In genomic region chr11:124612567-124613245, GRCh38 we compare ENCODE assay signal across 28 cellular contexts. TPM values are rescaled to one million over a fixed set of nuclear protein-coding genes. Genes with fewer than 3 reads are reported as not detected.
DNase-seq lines count a peak whose midpoint lies in the region; ATAC-seq, FAIRE-seq and TF ChIP-seq lines count a peak whose summit lies in the region.
"Had no signal": no experiment of that assay in that cellular context is flagged by ENCODE, and none has a peak within 500 bp of the region (broad histone marks: within the 10 kb centered on the region; RNA-seq: fewer than 3 reads in every experiment).

No MANE protein-coding gene starts in this region.

- WGBS in A549 (ENCODE audit: missing lambda C conversion rate), result 51% methylated on average over 9 of the region's 10 CpGs

- H3K79me2 ChIP-seq in GM23338 (replicated peaks; ENCODE audit: insufficient read depth), result no peaks in the 10 kb centered on the region

- no peaks in the 10 kb centered on the region for H4K20me1 ChIP-seq in GM23338 (replicated peaks; ENCODE audit: insufficient read depth)

- H3K4me2 ChIP-seq in A549, result no peak overlapping the region
- no peak overlapping the region for H3K4me2 ChIP-seq in GM23338
- H3K4me2 ChIP-seq: KMS-11 had no signal

- no peak for TF ChIP-seq EP300 in A549 (IDR thresholded peaks at IDR 0.05)

- H3K4me3 Mint-ChIP-seq in GM23338 (no peak overlapping the region), osteocyte (ENCODE audit: unreplicated experiment) (no peak overlapping the region)
- H3K4me3 Mint-ChIP-seq: natural killer cell; stimulated activated naive CD8-positive, alpha-beta T cell treated with anti-CD3 and anti-CD28 coated beads, Interleukin-15, Interleukin-2, amounts not matched to agents 100 ng/mL and 50 ng/mL, for 24 hours; T-helper 1 cell treated with Interleukin-12 subunit alpha and Interleukin-12 subunit beta and Interleukin-4 antibody, amounts not matched to agents 30 μg/mL and 1 μg/mL, for 36 hours had no signal

- H3K27ac Mint-ChIP-seq in GM23338 (no peak overlapping the region), osteocyte (ENCODE audit: unreplicated experiment) (no peak overlapping the region)
- H3K27ac Mint-ChIP-seq: natural killer cell; stimulated activated naive CD8-positive, alpha-beta T cell treated with anti-CD3 and anti-CD28 coated beads, Interleukin-15, Interleukin-2, amounts not matched to agents 100 ng/mL and 50 ng/mL, for 24 hours; T-helper 1 cell treated with Interleukin-12 subunit alpha and Interleukin-12 subunit beta and Interleukin-4 antibody, amounts not matched to agents 30 μg/mL and 1 μg/mL, for 36 hours had no signal

- no peak for TF ChIP-seq RAD21 in A549 (conservative IDR thresholded peaks at IDR 0.05 in 1 of 2, IDR thresholded peaks at IDR 0.05 in 1 of 2)

- H2AFZ ChIP-seq in GM23338, result no peak overlapping the region

- POLR2A ChIA-PET in A549 (lab: Yijun Ruan, JAX), result interaction anchor here (0.7 kb wide), 1 partner anchor 10 kb away, joined by 3 read pairs; no protein-coding TSS in a partner anchor

- no peak for TF ChIP-seq POLR2A in A549 (IDR thresholded peaks at IDR 0.05; ENCODE audit: low read length)

- H3K9me3 ChIP-seq in A549, result no peaks in the 10 kb centered on the region
- H3K9me3 ChIP-seq in adipocyte (ENCODE audit: control insufficient read depth, low read length), result no peaks in the 10 kb centered on the region
- H3K9me3 ChIP-seq: gastroesophageal sphincter, tibial nerve had no signal

- FAIRE-seq in A549 (lab: Jason Lieb, UNC), result no peak
- FAIRE-seq: GM12878 had no signal

- no peaks in the 10 kb centered on the region for H3F3A ChIP-seq in GM23338 (replicated peaks; ENCODE audit: low read depth)

- no peaks in the 10 kb centered on the region for H3K4me1 ChIP-seq in A549
- H3K4me1 ChIP-seq in GM23338 (ENCODE audit: insufficient read depth), result no peaks in the 10 kb centered on the region
- no peaks in the 10 kb centered on the region for H3K4me1 ChIP-seq in adipocyte (ENCODE audit: control insufficient read depth, insufficient read depth, low read length)
- H3K4me1 ChIP-seq: gastroesophageal sphincter, tibial nerve had no signal

- ATAC-seq in A549 (peak in 1 of 2 experiments; percentile 50; a peak in 1 of 6 replicates), GM23338 (peak; percentile 61; the same call in 2 of the 3 replicates), GM21360 (IDR thresholded peaks at IDR 0.05; ENCODE audit: unreplicated experiment) (no peak)
- ATAC-seq: gastroesophageal sphincter, natural killer cell had no signal

- H3K27me3 ChIP-seq in GM23338 (ENCODE audit: insufficient read depth) (no peaks in the 10 kb centered on the region), adipocyte (replicated peaks; ENCODE audit: control insufficient read depth, insufficient read depth, low read length) (peaks cover 13% of the 10 kb centered on the region)

- H3K27me3 Mint-ChIP-seq in GM23338 (ENCODE audit: insufficient read depth, low read depth, poor library complexity) (peaks cover 3% of the 10 kb centered on the region), osteocyte (ENCODE audit: unreplicated experiment) (peaks cover 37% of the 10 kb centered on the region)

- no peak for DNase-seq in A549 (ENCODE audit: low read depth in 1 of 2, low spot score in 1 of 2)
- DNase-seq in GM23338 (ENCODE audit: low spot score), result no peak
- DNase-seq in adipocyte (ENCODE audit: low read depth), result peak; percentile 6
- DNase-seq in iris pigment epithelial cell (ENCODE audit: low read depth), result peak; percentile 31
- DNase-seq in effector CD4-positive, alpha-beta T cell, result no peak
- no peak for DNase-seq in NCI-H2227 treated with DMSO at 0.1 percent for 48 hours (lab: John Stamatoyannopoulos, UW)
- no peak for DNase-seq in osteocyte (ENCODE audit: extremely low spot score, unreplicated experiment)
- DNase-seq: activated CD4-positive, alpha-beta T cell treated with anti-CD3 and anti-CD28 coated beads, Interleukin-2, amount 50 U/mL, for 1 hour; activated gamma-delta T cell; DMS153; erythroblast; natural killer cell; NCI-H1048; NCI-H510A; posterior cingulate gyrus; stimulated activated CD4-positive, alpha-beta T cell treated with anti-CD3 and anti-CD28 coated beads, Interleukin-2, amount 100 ng/mL, for 48 hours had no signal

- CTCF ChIA-PET in A549 (lab: Yijun Ruan, JAX), result no interaction called here

- H3K9me3 Mint-ChIP-seq in GM23338 (no peaks in the 10 kb centered on the region), osteocyte (ENCODE audit: unreplicated experiment) (no peaks in the 10 kb centered on the region)
- H3K9me3 Mint-ChIP-seq: natural killer cell; stimulated activated naive CD8-positive, alpha-beta T cell treated with anti-CD3 and anti-CD28 coated beads, Interleukin-15, Interleukin-2, amounts not matched to agents 100 ng/mL and 50 ng/mL, for 24 hours; T-helper 1 cell treated with Interleukin-12 subunit alpha and Interleukin-12 subunit beta and Interleukin-4 antibody, amounts not matched to agents 30 μg/mL and 1 μg/mL, for 36 hours had no signal

- H3K27ac ChIP-seq in A549 (no peak overlapping the region), GM23338 (ENCODE audit: low read depth) (no peak overlapping the region)
- H3K27ac ChIP-seq: gastroesophageal sphincter, KMS-11, tibial nerve had no signal

- TF ChIP-seq CTCF in A549 (IDR thresholded peaks at IDR 0.05) (no peak), GM23338 (conservative IDR thresholded peaks at IDR 0.05; ENCODE audit: low read depth in 2 of 2) (no peak), osteocyte (IDR thresholded peaks at IDR 0.05) (no peak)

- H3K9me2 ChIP-seq in GM23338 (ENCODE audit: insufficient read depth), result no peaks in the 10 kb centered on the region

- H3K36me3 Mint-ChIP-seq in GM23338 (ENCODE audit: low read depth), result no peaks in the 10 kb centered on the region
- H3K36me3 Mint-ChIP-seq in osteocyte (ENCODE audit: unreplicated experiment), result no peaks in the 10 kb centered on the region
- H3K36me3 Mint-ChIP-seq: natural killer cell had no signal

- H3K4me1 Mint-ChIP-seq in GM23338, result no peaks in the 10 kb centered on the region
- no peaks in the 10 kb centered on the region for H3K4me1 Mint-ChIP-seq in osteocyte (ENCODE audit: unreplicated experiment)
- H3K4me1 Mint-ChIP-seq: natural killer cell had no signal

- no peak overlapping the region for H3K9ac ChIP-seq in adipocyte (ENCODE audit: low read length)
- H3K9ac ChIP-seq: KMS-11 had no signal

- H3K4me3 ChIP-seq in A549, result no peak overlapping the region
- H3K4me3 ChIP-seq in GM23338, result no peak overlapping the region
- no peak overlapping the region for H3K4me3 ChIP-seq in adipocyte (ENCODE audit: low read length)
- H3K4me3 ChIP-seq: gastroesophageal sphincter, GM12878, tibial nerve had no signal

- H3K36me3 ChIP-seq in GM23338 (ENCODE audit: insufficient read depth) (no peaks in the 10 kb centered on the region), adipocyte (ENCODE audit: control insufficient read depth, insufficient read depth, low read length, severe bottlenecking) (no peaks in the 10 kb centered on the region)
- H3K36me3 ChIP-seq: gastroesophageal sphincter, tibial nerve had no signal

TF ChIP-seq in A549, 52 proteins besides CTCF, POLR2A, EP300 and RAD21 (continues in another document):
- TF ChIP-seq ZNF302 (CRISPR knock-in tag; IDR thresholded peaks at IDR 0.05) (no peak), MAFK (IDR thresholded peaks at IDR 0.05; ENCODE audit: partially characterized antibody) (peak; percentile 73)

RNA-seq across cellular contexts. Expression of gene PANX3, which starts 1.5 kb away (rescaled TPM):
- polyA plus RNA-seq in A549 (2011; rRNA removed) (not detected in 2 replicates), A549 (2017; fragmentation: RNase III; extraction: RNeasy Plus Mini Kit Qiagen cat#74134 plus additional on column Dnase treatment) (not detected in 3 replicates), GM23338 (2016; fragmentation: Nextera tagmentation; extraction: Ambion mirVana) (not detected in 2 replicates)
- not detected in 2 replicates for polyA plus RNA-seq in A549 (2012; cell fraction: cytosol; rRNA removed)
- polyA plus RNA-seq in A549 (2012; cell fraction: nucleus; rRNA removed), result not detected in 2 replicates
- not detected in 2 replicates for polyA minus RNA-seq in A549 (2011; rRNA and poly(A)+ RNA removed)
- not detected in 2 replicates for total RNA-seq in GM23338 (2014; rRNA removed; shearing (Covaris generic))
- not detected in 2 replicates for total RNA-seq in osteocyte
- total RNA-seq: cardiac septum, dermis microvascular lymphatic vessel endothelial cell, GM12878, H4, mesenteric fat pad, natural killer cell, skeletal muscle tissue, tibial nerve had no signal
- polyA plus RNA-seq: GM12878 had no signal

RNA-seq across cellular contexts. Expression of gene TBRG1, which starts 10.0 kb away (rescaled TPM):
- polyA plus RNA-seq in A549 (2011; rRNA removed) (29.2 and 37.4 TPM in 2 replicates), A549 (2017; fragmentation: RNase III; extraction: RNeasy Plus Mini Kit Qiagen cat#74134 plus additional on column Dnase treatment) (13.0 to 13.8 TPM (median 13.6 TPM) in 3 replicates), GM23338 (2016; fragmentation: Nextera tagmentation; extraction: Ambion mirVana) (56.5 and 56.6 TPM in 2 replicates)
- polyA plus RNA-seq in A549 (2012; cell fraction: cytosol; rRNA removed), result 10.3 and 11.5 TPM in 2 replicates
- 19.1 and 19.6 TPM in 2 replicates for polyA plus RNA-seq in A549 (2012; cell fraction: nucleus; rRNA removed)
- 15.5 and 18.0 TPM in 2 replicates for polyA minus RNA-seq in A549 (2011; rRNA and poly(A)+ RNA removed)
- 20.7 and 24.8 TPM in 2 replicates for total RNA-seq in GM23338 (2014; rRNA removed; shearing (Covaris generic))
- total RNA-seq in osteocyte, result 34.8 and 37.4 TPM in 2 replicates

RNA-seq across cellular contexts. Expression of gene OR8A1, which starts 42.9 kb away (rescaled TPM):
- polyA plus RNA-seq in A549 (2011; rRNA removed), result not detected in 2 replicates
- not detected in 2 replicates for polyA plus RNA-seq in A549 (2012; cell fraction: cytosol; rRNA removed)
- polyA plus RNA-seq in A549 (2012; cell fraction: nucleus; rRNA removed), result not detected in 2 replicates
- not detected in 3 replicates for polyA plus RNA-seq in A549 (2017; fragmentation: RNase III; extraction: RNeasy Plus Mini Kit Qiagen cat#74134 plus additional on column Dnase treatment)
- polyA minus RNA-seq in A549 (2011; rRNA and poly(A)+ RNA removed), result not detected in 2 replicates
- total RNA-seq in GM23338 (2014; rRNA removed; shearing (Covaris generic)), result not detected in 2 replicates
- polyA plus RNA-seq in GM23338 (2016; fragmentation: Nextera tagmentation; extraction: Ambion mirVana), result not detected in 2 replicates
- not detected in 2 replicates for total RNA-seq in osteocyte
- total RNA-seq: cardiac septum, dermis microvascular lymphatic vessel endothelial cell, gastroesophageal sphincter, GM12878, H4, mesenteric fat pad, natural killer cell, skeletal muscle tissue, tibial nerve had no signal
- polyA plus RNA-seq: GM12878 had no signal

Comparison
In these comparisons a context has a peak if more than half of its experiments do, and no peak if none do; other contexts are left out.
1. DNase-seq: peak in adipocyte (single experiment) and iris pigment epithelial cell (single experiment); none in A549 (0 of 2), GM23338 (single experiment), effector CD4-positive, alpha-beta T cell (single experiment), NCI-H2227 treated with DMSO at 0.1 percent for 48 hours (single experiment) and osteocyte (single experiment).